21 cellular contexts compared by ENCODE assay signal in the genomic region with DNA sequence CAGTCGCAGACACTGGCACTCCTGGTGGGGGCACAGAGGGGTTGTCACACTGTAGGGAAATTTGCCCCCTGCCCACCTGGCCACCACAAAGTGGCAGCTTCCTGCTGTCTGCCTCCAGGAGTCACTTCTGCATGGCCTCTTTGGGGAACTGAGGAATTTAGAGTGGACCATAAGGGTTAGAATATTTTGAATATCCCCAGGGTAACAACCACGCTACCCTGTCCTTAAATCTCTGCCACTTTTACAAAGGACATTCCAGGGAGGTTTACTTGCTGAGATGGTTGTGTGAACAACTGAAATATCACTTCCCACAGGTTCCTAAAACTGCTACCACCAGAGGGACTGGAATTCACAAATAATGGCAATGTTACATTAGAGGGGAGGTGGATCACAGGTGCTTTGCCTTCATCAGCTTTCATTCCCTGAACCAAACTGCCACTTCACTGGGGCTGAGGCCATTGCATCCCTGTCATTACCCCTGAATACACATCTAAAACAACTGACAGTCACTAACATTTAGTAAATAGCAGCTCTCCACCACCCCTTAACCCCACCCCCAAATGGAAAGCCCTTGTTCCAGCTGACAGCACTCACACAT.
DNase-seq lines count a peak whose midpoint lies in the region; ATAC-seq and TF ChIP-seq lines count a peak whose summit lies in the region.
"Had no signal": no experiment of that assay in that cellular context is flagged by ENCODE, and none has a peak within 500 bp of the region (broad histone marks: within the 10 kb centered on the region; RNA-seq: fewer than 3 reads in every experiment).

No MANE protein-coding gene starts in this region.

- H3K27me3 ChIP-seq in cardiac muscle cell (no peaks in the 10 kb centered on the region), heart right ventricle (no peaks in the 10 kb centered on the region)
- H3K27me3 ChIP-seq: adrenal gland, foreskin keratinocyte, vagina had no signal

- peaks cover 12% of the 10 kb centered on the region for H3K9me3 Mint-ChIP-seq in WTC11
- H3K9me3 Mint-ChIP-seq: activated CD8-positive, alpha-beta T cell treated with anti-CD3 and anti-CD28 coated beads for 36 hours; CD8-positive, alpha-beta memory T cell; naive thymus-derived CD8-positive, alpha-beta T cell had no signal

- H3K4me3 Mint-ChIP-seq in WTC11: no peak overlapping the region
- H3K4me3 Mint-ChIP-seq: activated CD8-positive, alpha-beta T cell treated with anti-CD3 and anti-CD28 coated beads for 36 hours; CD8-positive, alpha-beta memory T cell; naive thymus-derived CD8-positive, alpha-beta T cell had no signal

- TF ChIP-seq CTCF in cardiac muscle cell (IDR thresholded peaks at IDR 0.05; ENCODE audit: low read depth, low read length) (no peak), heart right ventricle (IDR thresholded peaks at IDR 0.05) (no peak), WTC11 (IDR thresholded peaks at IDR 0.05) (no peak)

- H3K36me3 ChIP-seq in cardiac muscle cell: no peaks in the 10 kb centered on the region
- H3K36me3 ChIP-seq in heart right ventricle: no peaks in the 10 kb centered on the region
- H3K36me3 ChIP-seq in mesodermal cell (ENCODE audit: control insufficient read depth, insufficient read depth, low read length): no peaks in the 10 kb centered on the region
- H3K36me3 ChIP-seq: adrenal gland, left ventricle myocardium inferior, vagina, WERI-Rb-1 had no signal

- H3K9me3 ChIP-seq in cardiac muscle cell (ENCODE audit: low read depth) (no peaks in the 10 kb centered on the region), heart right ventricle (peaks cover 0 to 17% (median 3%) of the 10 kb centered on the region in 11 donors), mesodermal cell (ENCODE audit: control insufficient read depth, low read length) (peaks cover 14% of the 10 kb centered on the region)
- H3K9me3 ChIP-seq: adrenal gland, vagina had no signal

- H3K4me3 ChIP-seq in cardiac muscle cell: no peak overlapping the region
- H3K4me3 ChIP-seq in heart right ventricle: no peak overlapping the region
- H3K4me3 ChIP-seq in mesodermal cell (ENCODE audit: extremely low read depth, insufficient read depth, low read length, poor library complexity, severe bottlenecking): no peak overlapping the region
- H3K4me3 ChIP-seq: adrenal gland, left ventricle myocardium inferior, vagina had no signal

- 96 to 98% methylated on average over 2 of the region's 2 CpGs for WGBS in heart right ventricle, 2 donors
- WGBS in mesodermal cell (ENCODE audit: insufficient coverage in 2 of 2), 2 experiments: no CpG with 5 or more reads among the region's 2 CpGs

- H3K27ac ChIP-seq in cardiac muscle cell: peak overlapping the region; percentile 60
- H3K27ac ChIP-seq in heart right ventricle: no peak overlapping the region
- peak overlapping the region; percentile 67 for H3K27ac ChIP-seq in mesodermal cell (ENCODE audit: low read depth, low read length, severe bottlenecking)
- H3K27ac ChIP-seq: adrenal gland, foreskin keratinocyte, left ventricle myocardium inferior, vagina, WERI-Rb-1 had no signal

- ATAC-seq in heart right ventricle (no peak), WTC11 (peak; percentile 44), HG03045 (IDR thresholded peaks at IDR 0.05; ENCODE audit: unreplicated experiment) (no peak)
- ATAC-seq: activated CD8-positive, alpha-beta T cell treated with anti-CD3 and anti-CD28 coated beads for 36 hours; foreskin keratinocyte; naive thymus-derived CD8-positive, alpha-beta T cell; stimulated activated naive CD8-positive, alpha-beta T cell treated with anti-CD3 and anti-CD28 coated beads, Interleukin-15, Interleukin-2, amounts not matched to agents 100 U/mL and 50 U/mL, for 24 hours had no signal

- H3K27me3 Mint-ChIP-seq in WTC11 (ENCODE audit: low read depth): no peaks in the 10 kb centered on the region

- no peaks in the 10 kb centered on the region for H3K36me3 Mint-ChIP-seq in WTC11
- H3K36me3 Mint-ChIP-seq: CD8-positive, alpha-beta memory T cell; naive thymus-derived CD8-positive, alpha-beta T cell had no signal

- intact Hi-C loops in heart right ventricle (cut with DNase I): no loop called here

- H3K4me1 ChIP-seq in cardiac muscle cell (ENCODE audit: low read depth): peaks cover 5% of the 10 kb centered on the region
- peaks cover 0 to 12% (median 0%) of the 10 kb centered on the region in 9 donors for H3K4me1 ChIP-seq in heart right ventricle
- H3K4me1 ChIP-seq in mesodermal cell (ENCODE audit: control insufficient read depth, insufficient read depth, low read length, poor library complexity, severe bottlenecking): peaks cover 3% of the 10 kb centered on the region
- H3K4me1 ChIP-seq: adrenal gland, foreskin keratinocyte, vagina had no signal

- no peak overlapping the region; the same call in 1 of the 2 replicates for H3K27ac Mint-ChIP-seq in WTC11
- H3K27ac Mint-ChIP-seq: activated CD8-positive, alpha-beta T cell treated with anti-CD3 and anti-CD28 coated beads for 36 hours; CD8-positive, alpha-beta memory T cell; naive thymus-derived CD8-positive, alpha-beta T cell had no signal

- H3K4me1 Mint-ChIP-seq in WTC11: peaks cover 15% of the 10 kb centered on the region
- H3K4me1 Mint-ChIP-seq: CD8-positive, alpha-beta memory T cell had no signal

- DNase-seq in cardiac muscle cell (ENCODE audit: low read depth in 1 of 2, low spot score in 1 of 2) (peak in 1 of 2 donors; percentile 6), heart right ventricle (no peak), WTC11 (ENCODE audit: low spot score) (no peak), T-helper 9 cell (no peak), HuH-7 (ENCODE audit: low spot score) (no peak), NCI-H82 treated with DMSO at 0.1 percent for 48 hours (lab: John Stamatoyannopoulos, UW; ENCODE audit: unreplicated experiment) (no peak)
- DNase-seq: ACHN; activated CD8-positive, alpha-beta T cell treated with anti-CD3 and anti-CD28 coated beads for 36 hours; adrenal gland; CD8-positive, alpha-beta memory T cell; foreskin keratinocyte; Karpas-422; left ventricle myocardium inferior; naive thymus-derived CD8-positive, alpha-beta T cell; NCI-H1930; stimulated activated naive CD8-positive, alpha-beta T cell treated with anti-CD3 and anti-CD28 coated beads, Interleukin-15, Interleukin-2, amounts not matched to agents 100 U/mL and 50 U/mL, for 24 hours; T-helper 1 cell; WERI-Rb-1 had no signal

- CTCF ChIA-PET in WTC11 (lab: Charles Lee): interaction anchor here (0.6 to 1.0 kb wide), 2 partner anchors 60 to 601 kb away, joined by 3 to 4 read pairs; no protein-coding TSS in a partner anchor

- POLR2A ChIA-PET in WTC11 (lab: Charles Lee): interaction anchor here (0.6 to 1.1 kb wide), 2 partner anchors 25 to 814 kb away, joined by 3 read pairs; no protein-coding TSS in a partner anchor

TF ChIP-seq in WTC11, 78 proteins besides CTCF, POLR2A, EP300 and RAD21:
- no peak for TF ChIP-seq TEAD4 (CRISPR knock-in tag; IDR thresholded peaks at IDR 0.05)
- no peak for TF ChIP-seq ZNF317 (CRISPR knock-in tag; IDR thresholded peaks at IDR 0.05; ENCODE audit: borderline replicate concordance, low read depth)
- TF ChIP-seq IRF2 (CRISPR knock-in tag; IDR thresholded peaks at IDR 0.05; ENCODE audit: borderline replicate concordance, low read depth): no peak
- TF ChIP-seq ZNF423 (CRISPR knock-in tag; IDR thresholded peaks at IDR 0.05): no peak
- TF ChIP-seq, protein P1, sequence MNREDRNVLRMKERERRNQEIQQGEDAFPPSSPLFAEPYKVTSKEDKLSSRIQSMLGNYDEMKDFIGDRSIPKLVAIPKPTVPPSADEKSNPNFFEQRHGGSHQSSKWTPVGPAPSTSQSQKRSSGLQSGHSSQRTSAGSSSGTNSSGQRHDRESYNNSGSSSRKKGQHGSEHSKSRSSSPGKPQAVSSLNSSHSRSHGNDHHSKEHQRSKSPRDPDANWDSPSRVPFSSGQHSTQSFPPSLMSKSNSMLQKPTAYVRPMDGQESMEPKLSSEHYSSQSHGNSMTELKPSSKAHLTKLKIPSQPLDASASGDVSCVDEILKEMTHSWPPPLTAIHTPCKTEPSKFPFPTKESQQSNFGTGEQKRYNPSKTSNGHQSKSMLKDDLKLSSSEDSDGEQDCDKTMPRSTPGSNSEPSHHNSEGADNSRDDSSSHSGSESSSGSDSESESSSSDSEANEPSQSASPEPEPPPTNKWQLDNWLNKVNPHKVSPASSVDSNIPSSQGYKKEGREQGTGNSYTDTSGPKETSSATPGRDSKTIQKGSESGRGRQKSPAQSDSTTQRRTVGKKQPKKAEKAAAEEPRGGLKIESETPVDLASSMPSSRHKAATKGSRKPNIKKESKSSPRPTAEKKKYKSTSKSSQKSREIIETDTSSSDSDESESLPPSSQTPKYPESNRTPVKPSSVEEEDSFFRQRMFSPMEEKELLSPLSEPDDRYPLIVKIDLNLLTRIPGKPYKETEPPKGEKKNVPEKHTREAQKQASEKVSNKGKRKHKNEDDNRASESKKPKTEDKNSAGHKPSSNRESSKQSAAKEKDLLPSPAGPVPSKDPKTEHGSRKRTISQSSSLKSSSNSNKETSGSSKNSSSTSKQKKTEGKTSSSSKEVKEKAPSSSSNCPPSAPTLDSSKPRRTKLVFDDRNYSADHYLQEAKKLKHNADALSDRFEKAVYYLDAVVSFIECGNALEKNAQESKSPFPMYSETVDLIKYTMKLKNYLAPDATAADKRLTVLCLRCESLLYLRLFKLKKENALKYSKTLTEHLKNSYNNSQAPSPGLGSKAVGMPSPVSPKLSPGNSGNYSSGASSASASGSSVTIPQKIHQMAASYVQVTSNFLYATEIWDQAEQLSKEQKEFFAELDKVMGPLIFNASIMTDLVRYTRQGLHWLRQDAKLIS (CRISPR knock-in tag; IDR thresholded peaks at IDR 0.05; ENCODE audit: borderline replicate concordance): no peak
- TF ChIP-seq SP1 (CRISPR knock-in tag; conservative IDR thresholded peaks at IDR 0.05): no peak
- no peak for TF ChIP-seq ESRRA (CRISPR knock-in tag; IDR thresholded peaks at IDR 0.05; ENCODE audit: borderline replicate concordance)
- no peak for TF ChIP-seq SMAD3 (CRISPR knock-in tag; IDR thresholded peaks at IDR 0.05; ENCODE audit: borderline replicate concordance)

Comparison
In these comparisons a context has a peak if more than half of its experiments do, and no peak if none do; other contexts are left out.
1. H3K27ac ChIP-seq: peak in cardiac muscle cell (single experiment) and mesodermal cell (single experiment); none in heart right ventricle (0 of 10).